9 cellular contexts compared by ENCODE assay signal in the genomic region with DNA sequence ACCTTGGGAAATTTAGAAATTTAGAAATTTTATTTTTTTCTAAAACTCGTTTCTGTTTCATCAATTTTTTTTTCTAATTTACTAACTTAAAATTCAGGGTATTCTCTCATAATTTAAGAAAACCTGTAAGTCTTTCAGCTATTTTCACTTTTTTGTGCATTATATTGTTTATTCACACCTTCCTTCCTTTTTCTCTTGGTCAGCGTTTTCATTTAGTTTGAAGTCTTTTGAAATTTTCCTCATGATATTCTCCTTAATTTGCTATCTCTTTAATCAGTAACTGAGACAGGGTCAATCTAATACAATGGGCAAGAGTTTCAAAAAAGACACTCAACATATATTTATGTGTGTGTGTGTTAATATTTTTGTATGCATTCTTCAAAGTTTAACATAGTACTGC. TPM values are rescaled to one million over a fixed set of nuclear protein-coding genes. Genes with fewer than 3 reads are reported as not detected.
"Had no signal": no experiment of that assay in that cellular context is flagged by ENCODE, and none has a peak within 500 bp of the region (broad histone marks: within the 10 kb centered on the region; RNA-seq: fewer than 3 reads in every experiment).

No MANE protein-coding gene starts in this region.

- H3K4me3 ChIP-seq: GM23338 had no signal

- ATAC-seq: GM23338 had no signal

- H3K9me3 Mint-ChIP-seq: GM23338, H9 had no signal

- DNase-seq: H9, HCEC 1CT, KG1 had no signal

- H3K4me3 Mint-ChIP-seq: GM23338, H9, IgD-negative memory B cell had no signal

- H2AFZ ChIP-seq: GM23338 had no signal

- H3K27ac Mint-ChIP-seq: GM23338, H9, IgD-negative memory B cell had no signal

- H3K4me1 Mint-ChIP-seq: IgD-negative memory B cell had no signal

- FAIRE-seq: H1, H54 had no signal

- H3K27ac ChIP-seq: HL-60 had no signal

- H3K36me3 Mint-ChIP-seq: IgD-negative memory B cell had no signal

- H3K4me2 ChIP-seq: GM23338 had no signal

RNA-seq across cellular contexts. Expression of gene MSTN, which starts 50.5 kb away (rescaled TPM):
- total RNA-seq: H1, H9, HT1080 had no signal
- polyA plus RNA-seq: GM23338, H1, IgD-negative memory B cell had no signal
